ENCODE assay signal across 9 cellular contexts in the genomic region with DNA sequence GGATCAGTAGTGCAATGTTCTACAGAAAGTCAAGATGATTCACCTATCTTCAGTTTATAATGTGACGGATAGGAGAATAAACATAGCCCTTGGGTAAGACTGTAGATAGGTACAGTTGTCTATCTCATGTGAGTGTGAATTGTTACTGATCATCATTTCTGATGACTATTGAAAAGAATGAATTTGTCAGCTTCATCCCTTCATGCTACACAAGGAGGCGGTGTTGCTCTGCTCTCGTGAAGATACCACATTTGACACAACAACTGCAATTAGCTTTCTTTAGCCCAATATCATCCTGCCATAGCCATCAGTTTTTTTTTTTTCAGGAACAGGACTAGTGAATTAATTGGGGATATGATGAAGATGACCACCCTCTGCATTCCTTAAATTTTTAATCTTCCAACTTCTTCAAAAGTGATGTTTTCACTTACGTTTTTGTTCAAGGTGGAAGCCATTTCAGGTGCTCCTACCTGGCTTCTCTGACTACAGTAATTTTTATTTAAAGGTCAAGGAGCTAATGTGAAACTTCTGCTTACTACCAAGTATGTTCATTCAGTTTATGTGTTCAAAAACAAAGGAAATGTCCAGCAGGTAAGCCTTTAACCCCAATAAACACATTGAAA.
DNase-seq lines count a peak whose midpoint lies in the region; ATAC-seq, FAIRE-seq and TF ChIP-seq lines count a peak whose summit lies in the region.
"Had no signal": no experiment of that assay in that cellular context is flagged by ENCODE, and none has a peak within 500 bp of the region (broad histone marks: within the 10 kb centered on the region; RNA-seq: fewer than 3 reads in every experiment).

No MANE protein-coding gene starts in this region.

- no peaks in the 10 kb centered on the region for H3K4me1 ChIP-seq in right lobe of liver

- no peak overlapping the region for H3K4me3 Mint-ChIP-seq in stimulated activated naive CD8-positive, alpha-beta T cell treated with anti-CD3 and anti-CD28 coated beads, Interleukin-15, amount 100 ng/mL, for 72 hours
- no peak overlapping the region for H3K4me3 Mint-ChIP-seq in CD4-positive, alpha-beta T cell
- H3K4me3 Mint-ChIP-seq: activated T-cell treated with anti-CD3 and anti-CD28 coated beads, Interleukin-2, amount 50 U/mL, for 24 hours had no signal

- H3K27ac ChIP-seq in right lobe of liver = no peak overlapping the region
- no peak overlapping the region for H3K27ac ChIP-seq in CD4-positive, alpha-beta T cell (ENCODE audit: low read depth, low read length)

- ATAC-seq in right lobe of liver (peak; percentile 53 to 71 (median 62)), HG02885 (IDR thresholded peaks at IDR 0.05; ENCODE audit: poor library complexity, unreplicated experiment) (no peak)
- no peak for ATAC-seq in stimulated activated naive CD8-positive, alpha-beta T cell treated with anti-CD3 and anti-CD28 coated beads, Interleukin-15, amount 100 ng/mL, for 72 hours
- ATAC-seq in CD4-positive, alpha-beta T cell (ENCODE audit: poor library complexity) = no peak

- CTCF ChIA-PET in CD4-positive, alpha-beta T cell (lab: Charles Lee) = interaction anchor here (0.7 kb wide), 1 partner anchor 31 kb away, joined by 3 read pairs; no protein-coding TSS in a partner anchor

- H3K27me3 Mint-ChIP-seq in stimulated activated naive CD8-positive, alpha-beta T cell treated with anti-CD3 and anti-CD28 coated beads, Interleukin-15, amount 100 ng/mL, for 72 hours = peaks cover 19% of the 10 kb centered on the region
- peaks cover 12% of the 10 kb centered on the region for H3K27me3 Mint-ChIP-seq in CD4-positive, alpha-beta T cell

- H3K4me1 Mint-ChIP-seq in stimulated activated naive CD8-positive, alpha-beta T cell treated with anti-CD3 and anti-CD28 coated beads, Interleukin-15, amount 100 ng/mL, for 72 hours = no peaks in the 10 kb centered on the region
- H3K4me1 Mint-ChIP-seq in CD4-positive, alpha-beta T cell (ENCODE audit: low read depth) = no peaks in the 10 kb centered on the region

- H3K9me3 ChIP-seq in right lobe of liver = no peaks in the 10 kb centered on the region
- H3K9me3 ChIP-seq in CD4-positive, alpha-beta T cell (ENCODE audit: control insufficient read depth, low read length) = no peaks in the 10 kb centered on the region

- DNase-seq in COLO668 (lab: John Stamatoyannopoulos, UW; ENCODE audit: unreplicated experiment) (peak; percentile 4), HTR-8/SVneo (ENCODE audit: insufficient read length, low spot score) (peak; percentile 21), astrocyte of the spinal cord (ENCODE audit: low read depth, low spot score) (peak; percentile 41), right lobe of liver (no peak)
- DNase-seq in stimulated activated naive CD8-positive, alpha-beta T cell treated with anti-CD3 and anti-CD28 coated beads, Interleukin-15, amount 100 ng/mL, for 72 hours = no peak
- no peak for DNase-seq in CD4-positive, alpha-beta T cell
- DNase-seq in activated effector memory CD4-positive, alpha-beta T cell treated with Interleukin-2 at 50 U/mL for 16 hours = no peak
- DNase-seq: activated T-cell treated with anti-CD3 and anti-CD28 coated beads, Interleukin-2, amount 50 U/mL, for 24 hours had no signal

- intact Hi-C loops in right lobe of liver (cut with DNase I) = no loop called here
- intact Hi-C loops in CD4-positive, alpha-beta T cell (cut with DNase I, micrococcal nuclease) = no loop called here

- no peak overlapping the region for H3K27ac Mint-ChIP-seq in stimulated activated naive CD8-positive, alpha-beta T cell treated with anti-CD3 and anti-CD28 coated beads, Interleukin-15, amount 100 ng/mL, for 72 hours
- H3K27ac Mint-ChIP-seq in CD4-positive, alpha-beta T cell = no peak overlapping the region
- H3K27ac Mint-ChIP-seq: activated T-cell treated with anti-CD3 and anti-CD28 coated beads, Interleukin-2, amount 50 U/mL, for 24 hours had no signal

- no peaks in the 10 kb centered on the region for H3K36me3 Mint-ChIP-seq in CD4-positive, alpha-beta T cell (ENCODE audit: low read depth)

- peak; percentile 74 for TF ChIP-seq CTCF in astrocyte of the spinal cord (IDR thresholded peaks at IDR 0.05; ENCODE audit: low read depth, low read length)
- peak; percentile 44 to 55 (median 46) for TF ChIP-seq CTCF in right lobe of liver (IDR thresholded peaks at IDR 0.05)
- no peak for TF ChIP-seq CTCF in CD4-positive, alpha-beta T cell (IDR thresholded peaks at IDR 0.05)

- in situ Hi-C loops in astrocyte of the spinal cord (cut with HindIII; ENCODE audit: low sequenced_read_pairs) = no loop called here

- POLR2A ChIA-PET in CD4-positive, alpha-beta T cell (lab: Charles Lee) = no interaction called here

- FAIRE-seq in HTR-8/SVneo (lab: Jason Lieb, UNC) = peak; percentile 72

- H3K9me3 Mint-ChIP-seq in stimulated activated naive CD8-positive, alpha-beta T cell treated with anti-CD3 and anti-CD28 coated beads, Interleukin-15, amount 100 ng/mL, for 72 hours = no peaks in the 10 kb centered on the region
- no peaks in the 10 kb centered on the region for H3K9me3 Mint-ChIP-seq in CD4-positive, alpha-beta T cell
- H3K9me3 Mint-ChIP-seq: activated T-cell treated with anti-CD3 and anti-CD28 coated beads, Interleukin-2, amount 50 U/mL, for 24 hours had no signal

- H3K36me3 ChIP-seq in right lobe of liver = no peaks in the 10 kb centered on the region

- TF ChIP-seq POLR2A in right lobe of liver (IDR thresholded peaks at IDR 0.05) = no peak

- 58% methylated on average over 4 of the region's 4 CpGs for WGBS in right lobe of liver (ENCODE audit: insufficient coverage, low coverage, low lambda C conversion rate, missing lambda C conversion rate)

- H3K27me3 ChIP-seq in right lobe of liver = no peaks in the 10 kb centered on the region
- peaks cover 5% of the 10 kb centered on the region for H3K27me3 ChIP-seq in CD4-positive, alpha-beta T cell (ENCODE audit: control insufficient read depth, insufficient read depth, low read length)

- H3K4me3 ChIP-seq in astrocyte of the spinal cord (ENCODE audit: low read depth, low read length) (no peak overlapping the region), right lobe of liver (no peak overlapping the region)

Comparison
In these comparisons a context has a peak if more than half of its experiments do, and no peak if none do; other contexts are left out.
1. DNase-seq: peak in COLO668 (single experiment), HTR-8/SVneo (single experiment) and astrocyte of the spinal cord (single experiment); none in right lobe of liver (0 of 3), stimulated activated naive CD8-positive, alpha-beta T cell treated with anti-CD3 and anti-CD28 coated beads, Interleukin-15, amount 100 ng/mL, for 72 hours (0 of 2), CD4-positive, alpha-beta T cell (0 of 10) and activated effector memory CD4-positive, alpha-beta T cell treated with Interleukin-2 at 50 U/mL for 16 hours (single experiment).
2. ATAC-seq: peak in right lobe of liver (4 of 4); none in stimulated activated naive CD8-positive, alpha-beta T cell treated with anti-CD3 and anti-CD28 coated beads, Interleukin-15, amount 100 ng/mL, for 72 hours (single experiment), HG02885 (single experiment) and CD4-positive, alpha-beta T cell (single experiment).